Comparison of ENCODE assay signal across 8 cellular contexts in genomic region chr2:219249203-219249980, GRCh38. TPM values are rescaled to one million over a fixed set of nuclear protein-coding genes. Genes with fewer than 3 reads are reported as not detected.
DNase-seq lines count a peak whose midpoint lies in the region; FAIRE-seq and TF ChIP-seq lines count a peak whose summit lies in the region.

No MANE protein-coding gene starts in this region.

- no peak for FAIRE-seq in D721Med (lab: Jason Lieb, UNC)

- H3K27me3 Mint-ChIP-seq in IgD-negative memory B cell (no peaks in the 10 kb centered on the region), brain (peaks cover 47% of the 10 kb centered on the region), immature natural killer cell (ENCODE audit: low read depth in 3 of 3) (peaks cover 18 to 40% (median 39%) of the 10 kb centered on the region in 3 donors)

- H3K36me3 Mint-ChIP-seq in IgD-negative memory B cell: peaks cover 7% of the 10 kb centered on the region
- no peaks in the 10 kb centered on the region for H3K36me3 Mint-ChIP-seq in brain
- H3K36me3 Mint-ChIP-seq in immature natural killer cell: peaks cover 0 to 24% (median 12%) of the 10 kb centered on the region in 3 donors

- H3K36me3 ChIP-seq in skeletal muscle tissue (ENCODE audit: control insufficient read depth in 3 of 3, insufficient read depth in 3 of 3, low read length in 3 of 3): peaks cover 40 to 48% (median 46%) of the 10 kb centered on the region in 3 donors

- no peaks in the 10 kb centered on the region for H3K9me3 Mint-ChIP-seq in IgD-negative memory B cell
- no peaks in the 10 kb centered on the region for H3K9me3 Mint-ChIP-seq in brain
- no peaks in the 10 kb centered on the region for H3K9me3 Mint-ChIP-seq in immature natural killer cell

- peaks cover 0 to 2% (median 0%) of the 10 kb centered on the region in 3 donors for H3K27me3 ChIP-seq in skeletal muscle tissue (ENCODE audit: control insufficient read depth in 3 of 3, insufficient read depth in 3 of 3, low read length in 3 of 3)

- peaks cover 77 to 99% (median 81%) of the 10 kb centered on the region in 3 donors for H3K4me1 ChIP-seq in skeletal muscle tissue (ENCODE audit: control insufficient read depth in 3 of 3, insufficient read depth in 3 of 3, low read length in 3 of 3)

- H3K4me3 Mint-ChIP-seq in IgD-negative memory B cell: peak overlapping the region; percentile 83 to 95 (median 89)
- H3K4me3 Mint-ChIP-seq in brain: peak overlapping the region in 4 of 5 experiments; percentile 54 to 81 (median 66)
- H3K4me3 Mint-ChIP-seq in immature natural killer cell: peak overlapping the region; percentile 72 to 90 (median 81)

- H3K4me3 ChIP-seq in skeletal muscle tissue (ENCODE audit: low read length in 3 of 3): peak overlapping the region; percentile 17 to 92 (median 91)

- peak overlapping the region; percentile 44 to 96 (median 63) for H3K9ac ChIP-seq in skeletal muscle tissue (ENCODE audit: low read depth in 1 of 3, low read length in 3 of 3)

- H3K4me1 Mint-ChIP-seq in IgD-negative memory B cell: peaks cover 50 to 68% (median 57%) of the 10 kb centered on the region in 3 donors
- peaks cover 70% of the 10 kb centered on the region for H3K4me1 Mint-ChIP-seq in brain
- peaks cover 83 to 85% of the 10 kb centered on the region in 2 donors for H3K4me1 Mint-ChIP-seq in immature natural killer cell

- peak overlapping the region; percentile 85 to 96 (median 91) for H3K27ac Mint-ChIP-seq in IgD-negative memory B cell
- peak overlapping the region; percentile 85 to 97 (median 93) for H3K27ac Mint-ChIP-seq in brain
- peak overlapping the region; percentile 93 to 98 (median 95) for H3K27ac Mint-ChIP-seq in immature natural killer cell

- H3K27ac ChIP-seq in skeletal muscle tissue (ENCODE audit: low read depth, low read length): peak overlapping the region; percentile 71

- TF ChIP-seq CTCF in GM20000 (IDR thresholded peaks at IDR 0.05; ENCODE audit: extremely low read depth, missing control alignments) (no peak), brain (conservative IDR thresholded peaks at IDR 0.05) (no peak), D721Med (IDR thresholded peaks at IDR 0.05; ENCODE audit: insufficient read depth, missing control alignments) (no peak)

- DNase-seq in DMS153 (lab: John Stamatoyannopoulos, UW) (peak; percentile 98), GM20000 (ENCODE audit: low spot score) (peak; percentile 62), SHP77 (lab: John Stamatoyannopoulos, UW) (peak; percentile 74 to 82), immature natural killer cell (peak in 2 of 3 donors; percentile 34 to 44), D721Med (ENCODE audit: insufficient read length, low spot score) (no peak)

- no peaks in the 10 kb centered on the region for H3K9me3 ChIP-seq in skeletal muscle tissue (ENCODE audit: control insufficient read depth in 3 of 3, low read length in 3 of 3)

RNA-seq across cellular contexts. Expression of gene TUBA4B, which starts 3.7 kb away (rescaled TPM):
- polyA plus RNA-seq in IgD-negative memory B cell (not detected), brain (ENCODE audit: insufficient read depth, low read depth, low replicate concordance) (not detected), immature natural killer cell (not detected)
- total RNA-seq in skeletal muscle tissue: not detected

RNA-seq across cellular contexts. Expression of gene STK16, which starts 4.1 kb away (rescaled TPM):
- 17.9 TPM for polyA plus RNA-seq in IgD-negative memory B cell
- 41.2 TPM for polyA plus RNA-seq in brain (ENCODE audit: insufficient read depth, low read depth, low replicate concordance)
- polyA plus RNA-seq in immature natural killer cell: 10 to 100 TPM; 26.8 to 35.3 (median 27.6) TPM
- total RNA-seq in skeletal muscle tissue: 6.3 TPM

RNA-seq across cellular contexts. Expression of gene GLB1L, which starts 4.1 kb away (rescaled TPM):
- polyA plus RNA-seq in IgD-negative memory B cell (not detected), brain (ENCODE audit: insufficient read depth, low read depth, low replicate concordance) (5.5 TPM), immature natural killer cell (1 to 10 TPM in 1 of 3 donors, under 1 TPM in 1, not detected in 1; 0.44 to 1.0 TPM)
- total RNA-seq in skeletal muscle tissue: 13.0 TPM

RNA-seq across cellular contexts. Expression of gene TUBA4A, which starts 4.3 kb away (rescaled TPM):
- polyA plus RNA-seq in IgD-negative memory B cell (229 TPM), brain (ENCODE audit: insufficient read depth, low read depth, low replicate concordance) (116 TPM), immature natural killer cell (100 to 1,000 TPM in 2 of 3 donors, 10 to 100 TPM in 1; 88.6 to 137 (median 124) TPM)
- total RNA-seq in skeletal muscle tissue: 30.8 TPM

RNA-seq across cellular contexts. Expression of gene ANKZF1, which starts 19.8 kb away (rescaled TPM):
- 31.1 TPM for polyA plus RNA-seq in IgD-negative memory B cell
- polyA plus RNA-seq in brain (ENCODE audit: insufficient read depth, low read depth, low replicate concordance): 19.2 TPM
- polyA plus RNA-seq in immature natural killer cell: 10 to 100 TPM; 11.5 to 28.6 (median 22.4) TPM
- 27.7 TPM for total RNA-seq in skeletal muscle tissue
